Comparison of ENCODE assay signal across 7 cellular contexts in the genomic region with DNA sequence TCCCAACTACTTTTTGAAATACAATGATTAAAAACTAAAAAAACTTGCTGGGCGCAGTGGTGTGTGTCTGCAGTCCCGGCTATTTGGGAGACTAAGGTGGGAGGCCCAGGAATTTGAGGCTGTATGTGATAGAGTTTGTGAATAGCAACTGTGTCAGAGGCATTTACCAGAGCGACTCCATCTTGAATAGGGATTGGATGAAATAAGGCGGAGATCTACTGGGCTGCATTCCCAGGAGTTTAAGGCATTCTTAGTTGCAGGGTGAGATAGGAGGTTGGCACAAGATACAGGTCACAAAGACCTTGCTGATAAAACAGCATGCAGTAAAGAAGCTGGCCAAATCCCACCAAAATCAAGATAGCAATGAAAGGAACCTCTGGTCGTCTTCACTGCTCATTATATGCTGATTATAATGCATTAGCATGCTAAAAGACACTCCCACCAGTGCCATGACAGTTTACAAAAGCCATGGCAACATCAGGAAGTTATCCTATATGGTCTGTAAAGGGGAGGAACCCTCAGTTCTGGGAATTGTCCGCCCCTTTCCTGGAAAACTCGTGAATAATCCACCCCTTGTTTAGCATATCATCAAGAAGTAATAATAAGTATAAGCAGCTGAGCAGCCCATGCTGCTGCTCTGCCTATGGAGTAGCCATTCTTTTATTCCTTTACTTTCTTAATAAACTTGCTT. TPM values are rescaled to one million over a fixed set of nuclear protein-coding genes. Genes with fewer than 3 reads are reported as not detected.
"Had no signal": no experiment of that assay in that cellular context is flagged by ENCODE, and none has a peak within 500 bp of the region (broad histone marks: within the 10 kb centered on the region; RNA-seq: fewer than 3 reads in every experiment).

No MANE protein-coding gene starts in this region.

RNA-seq across cellular contexts. Expression of gene FBLL1, which starts 51.8 kb away (rescaled TPM):
- total RNA-seq: activated CD4-positive, alpha-beta T cell treated with anti-CD3 and anti-CD28 coated beads, Interleukin-2, amount 10 ng/mL, durations not matched to agents 24 days and 14 days; ascending aorta; bronchial epithelial cell; subcutaneous adipose tissue; tibial nerve had no signal
- polyA plus RNA-seq: keratinocyte; naive thymus-derived CD4-positive, alpha-beta T cell had no signal
